Comparison of ENCODE assay signal across 8 cellular contexts in the genomic region with DNA sequence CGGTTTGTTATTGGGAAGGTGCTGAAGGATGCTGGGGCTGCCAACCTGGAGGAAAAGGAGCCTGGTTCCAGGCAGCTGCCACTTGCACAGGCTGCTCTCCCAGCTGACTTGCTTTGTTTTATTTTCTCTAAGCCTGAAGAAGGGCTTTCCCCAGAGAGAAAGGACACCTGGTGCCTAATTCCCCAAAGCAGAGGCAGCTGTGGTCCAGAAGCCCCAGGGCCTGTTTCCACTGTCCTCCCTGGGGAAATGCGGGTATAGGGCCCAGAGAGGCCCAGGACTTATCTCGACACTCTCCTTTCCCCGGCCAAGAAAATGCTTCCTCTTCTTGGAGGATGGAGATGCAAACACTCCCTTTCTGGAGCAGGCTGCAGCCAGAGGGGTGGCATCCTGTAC. TPM values are rescaled to one million over a fixed set of nuclear protein-coding genes. Genes with fewer than 3 reads are reported as not detected.
DNase-seq lines count a peak whose midpoint lies in the region; ATAC-seq and FAIRE-seq lines count a peak whose summit lies in the region.
"Had no signal": no experiment of that assay in that cellular context is flagged by ENCODE, and none has a peak within 500 bp of the region (broad histone marks: within the 10 kb centered on the region; RNA-seq: fewer than 3 reads in every experiment).

No MANE protein-coding gene starts in this region.

- no peak for FAIRE-seq in urothelium cell line (lab: Jason Lieb, UNC)

- peak; percentile 46 for DNase-seq in NCI-H1092 treated with DMSO at 0.1 percent for 48 hours (lab: John Stamatoyannopoulos, UW)
- DNase-seq in sciatic nerve (ENCODE audit: low spot score): no peak
- DNase-seq in stimulated activated CD4-positive, alpha-beta T cell treated with anti-CD3 and anti-CD28 coated beads, Interleukin-12 subunit alpha, Interleukin-12 subunit beta, amount 100 ng/mL, for 4 hours: no peak
- no peak for DNase-seq in urothelium cell line (ENCODE audit: low spot score)
- no peak for DNase-seq in ecto neural progenitor cell (ENCODE audit: low spot score)
- DNase-seq: stomach had no signal

- ATAC-seq in GM19035 (IDR thresholded peaks at IDR 0.05; ENCODE audit: unreplicated experiment) (peak; percentile 77), HG02798 (IDR thresholded peaks at IDR 0.05; ENCODE audit: poor library complexity, unreplicated experiment) (peak; percentile 83), sciatic nerve (peak; percentile 25)

- intact Hi-C loops in sciatic nerve (cut with DNase I): no loop called here

RNA-seq across cellular contexts. Expression of a gene that starts 30.1 kb away (rescaled TPM):
- 27.5 TPM for total RNA-seq in sciatic nerve

Comparison
In these comparisons a context has a peak if more than half of its experiments do, and no peak if none do; other contexts are left out.
1. ATAC-seq: peak in every context shown above with its lines; median percentile 83 in HG02798; 77 in GM19035; 25 in sciatic nerve.